9 cellular contexts compared by ENCODE assay signal in genomic region chr2:53620961-53621360, GRCh38.
"Had no signal": no experiment of that assay in that cellular context is flagged by ENCODE, and none has a peak within 500 bp of the region (broad histone marks: within the 10 kb centered on the region; RNA-seq: fewer than 3 reads in every experiment).

No MANE protein-coding gene starts in this region.

- DNase-seq: GM23248, GOT3, H7, H9, HCEC 1CT, HFFc6 had no signal

- H3K4me3 ChIP-seq: GM23248, GM23338, HAP-1 had no signal

- H3K36me3 ChIP-seq: HAP-1 had no signal

- H3K27ac ChIP-seq: GM23248 had no signal

- ATAC-seq: GM23338, HCT116 had no signal

- H3K9ac ChIP-seq: GM23248 had no signal

- H3K4me2 ChIP-seq: GM23338 had no signal

- H3K4me1 ChIP-seq: HAP-1 had no signal

- H3K9me3 ChIP-seq: HAP-1 had no signal

- H2AFZ ChIP-seq: GM23248, GM23338 had no signal
